In the genomic region with DNA sequence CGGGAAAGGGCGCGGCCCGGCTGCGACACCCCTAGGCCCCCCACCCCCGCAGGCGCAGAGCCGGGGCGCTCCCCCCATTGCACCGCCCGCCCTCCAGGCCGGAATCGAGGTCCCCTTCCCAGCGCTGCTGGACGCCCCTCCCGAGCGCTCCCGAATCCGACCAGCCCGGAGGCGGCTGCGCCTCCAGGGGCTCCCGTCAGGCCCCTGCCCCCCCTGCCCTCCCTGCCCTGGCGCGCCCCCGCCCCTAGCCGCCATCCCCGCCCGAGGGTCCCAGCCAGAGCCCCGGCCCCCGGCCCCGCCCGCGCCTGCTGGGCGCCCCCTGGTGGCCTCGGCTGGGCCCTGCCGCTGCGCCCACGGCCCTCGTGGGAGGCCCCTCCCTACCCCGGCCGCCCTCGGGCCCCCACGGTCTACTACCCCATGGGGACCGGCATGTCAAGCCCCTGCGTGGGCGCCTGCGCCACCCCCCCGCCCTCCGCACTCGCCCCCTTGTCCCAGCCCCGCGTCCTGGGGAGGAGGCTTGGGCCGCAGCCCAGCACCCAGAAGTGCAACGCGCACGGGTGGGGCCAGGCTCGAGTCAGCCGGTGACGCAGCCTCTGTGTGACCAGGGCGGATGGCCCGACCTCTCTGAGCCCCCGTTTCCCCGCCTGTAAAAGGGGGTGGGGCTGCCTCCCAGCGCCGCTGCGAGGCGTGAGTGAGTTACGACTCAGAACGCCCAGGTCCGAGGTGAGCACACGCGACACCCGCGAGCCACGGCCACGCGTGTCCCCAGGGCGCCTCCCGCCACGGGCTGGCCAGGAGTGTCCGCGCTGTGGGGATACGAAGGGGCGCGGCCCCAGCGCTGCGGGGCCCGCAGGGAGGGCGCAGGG, we compare ENCODE assay signal across 8 cellular contexts.
DNase-seq lines count a peak whose midpoint lies in the region; ATAC-seq and TF ChIP-seq lines count a peak whose summit lies in the region.

No MANE protein-coding gene starts in this region.

- H3K27ac Mint-ChIP-seq in natural killer cell treated with Interleukin-12 subunit alpha and Interleukin-12 subunit beta and Interleukin-15 and Interleukin-18, amount 100 ng/mL, for 72 hours, result no peak overlapping the region
- peak overlapping the region in 1 of 2 donors; percentile 42 for H3K27ac Mint-ChIP-seq in stimulated activated naive CD8-positive, alpha-beta T cell treated with anti-CD3 and anti-CD28 coated beads, Interleukin-15, amount 100 ng/mL, for 72 hours

- peak; percentile 65 to 66 for ATAC-seq in activated T-cell treated with anti-CD3 and anti-CD28 coated beads, Interleukin-2, amount 50 U/mL, for 4 hours
- ATAC-seq in natural killer cell treated with Interleukin-12 subunit alpha and Interleukin-12 subunit beta and Interleukin-15 and Interleukin-18, amount 100 ng/mL, for 72 hours, result peak; percentile 71 to 74
- peak; percentile 72 for ATAC-seq in stimulated activated naive CD8-positive, alpha-beta T cell treated with anti-CD3 and anti-CD28 coated beads, Interleukin-15, amount 100 ng/mL, for 72 hours
- no peak for ATAC-seq in GM21576 (IDR thresholded peaks at IDR 0.05; ENCODE audit: unreplicated experiment)

- H3K4me3 ChIP-seq in PC-9, result peak overlapping the region; percentile 64

- H3K79me2 ChIP-seq in PC-9 (ENCODE audit: low read depth), result no peaks in the 10 kb centered on the region

- H3K4me1 ChIP-seq in PC-9 (replicated peaks; ENCODE audit: insufficient read depth), result peaks cover 13% of the 10 kb centered on the region; the same call in 1 of the 2 replicates

- POLR2A ChIA-PET in PC-9 (lab: Charles Lee; ENCODE audit: unreplicated experiment), result interaction anchor here (0.7 kb wide), 1 partner anchor 278 kb away, joined by 5 read pairs; no protein-coding TSS in a partner anchor

- H3K4me2 ChIP-seq in PC-9, result peak overlapping the region; percentile 90

- H3K9me2 ChIP-seq in PC-9 (ENCODE audit: insufficient read depth), result no peaks in the 10 kb centered on the region

- H3K36me3 ChIP-seq in PC-9 (ENCODE audit: low read depth), result no peaks in the 10 kb centered on the region

- H3K36me3 Mint-ChIP-seq in activated T-cell treated with anti-CD3 and anti-CD28 coated beads, Interleukin-2, amount 50 U/mL, for 4 hours (ENCODE audit: insufficient read depth), result no peaks in the 10 kb centered on the region
- H3K36me3 Mint-ChIP-seq in natural killer cell treated with Interleukin-12 subunit alpha and Interleukin-12 subunit beta and Interleukin-15 and Interleukin-18, amount 100 ng/mL, for 72 hours, result no peaks in the 10 kb centered on the region

- H3K9me3 ChIP-seq in PC-9 (ENCODE audit: insufficient read depth, low read depth), result no peaks in the 10 kb centered on the region

- H3K9me3 Mint-ChIP-seq in activated T-cell treated with anti-CD3 and anti-CD28 coated beads, Interleukin-2, amount 50 U/mL, for 4 hours, result no peaks in the 10 kb centered on the region
- no peaks in the 10 kb centered on the region for H3K9me3 Mint-ChIP-seq in natural killer cell treated with Interleukin-12 subunit alpha and Interleukin-12 subunit beta and Interleukin-15 and Interleukin-18, amount 100 ng/mL, for 72 hours
- no peaks in the 10 kb centered on the region for H3K9me3 Mint-ChIP-seq in stimulated activated naive CD8-positive, alpha-beta T cell treated with anti-CD3 and anti-CD28 coated beads, Interleukin-15, amount 100 ng/mL, for 72 hours

- no peaks in the 10 kb centered on the region for H3K27me3 Mint-ChIP-seq in activated T-cell treated with anti-CD3 and anti-CD28 coated beads, Interleukin-2, amount 50 U/mL, for 4 hours (ENCODE audit: low read depth)
- H3K27me3 Mint-ChIP-seq in natural killer cell treated with Interleukin-12 subunit alpha and Interleukin-12 subunit beta and Interleukin-15 and Interleukin-18, amount 100 ng/mL, for 72 hours, result no peaks in the 10 kb centered on the region
- H3K27me3 Mint-ChIP-seq in stimulated activated naive CD8-positive, alpha-beta T cell treated with anti-CD3 and anti-CD28 coated beads, Interleukin-15, amount 100 ng/mL, for 72 hours, result no peaks in the 10 kb centered on the region

- H3K27ac ChIP-seq in PC-9, result no peak overlapping the region

- peaks cover 4% of the 10 kb centered on the region for H3K4me1 Mint-ChIP-seq in activated T-cell treated with anti-CD3 and anti-CD28 coated beads, Interleukin-2, amount 50 U/mL, for 4 hours (ENCODE audit: low read depth)
- H3K4me1 Mint-ChIP-seq in natural killer cell treated with Interleukin-12 subunit alpha and Interleukin-12 subunit beta and Interleukin-15 and Interleukin-18, amount 100 ng/mL, for 72 hours (ENCODE audit: low read depth in 2 of 2), result peaks cover 4 to 6% of the 10 kb centered on the region in 2 donors
- H3K4me1 Mint-ChIP-seq in stimulated activated naive CD8-positive, alpha-beta T cell treated with anti-CD3 and anti-CD28 coated beads, Interleukin-15, amount 100 ng/mL, for 72 hours, result peaks cover 8% of the 10 kb centered on the region

- peaks cover 19% of the 10 kb centered on the region for H3F3A ChIP-seq in PC-9 (ENCODE audit: insufficient read depth, low read depth)

- no peaks in the 10 kb centered on the region for H4K20me1 ChIP-seq in PC-9 (ENCODE audit: insufficient read depth)

- peak overlapping the region; percentile 71 for H3K4me3 Mint-ChIP-seq in activated T-cell treated with anti-CD3 and anti-CD28 coated beads, Interleukin-2, amount 50 U/mL, for 4 hours
- peak overlapping the region; percentile 58 for H3K4me3 Mint-ChIP-seq in natural killer cell treated with Interleukin-12 subunit alpha and Interleukin-12 subunit beta and Interleukin-15 and Interleukin-18, amount 100 ng/mL, for 72 hours
- H3K4me3 Mint-ChIP-seq in stimulated activated naive CD8-positive, alpha-beta T cell treated with anti-CD3 and anti-CD28 coated beads, Interleukin-15, amount 100 ng/mL, for 72 hours, result peak overlapping the region; percentile 78 to 83

- no TSS peak for BruUV-seq in PC-9 (replicated peaks; lab: Mats Ljungman, UMichigan)

- peaks cover 14% of the 10 kb centered on the region; the same call in 1 of the 2 replicates for H3K27me3 ChIP-seq in PC-9 (ENCODE audit: insufficient read depth, low read depth)

- TF ChIP-seq CTCF in PC-9 (conservative IDR thresholded peaks at IDR 0.05), result peak; percentile 63

- CTCF ChIA-PET in PC-9 (lab: Charles Lee), result no interaction called here

- intact Hi-C loops in PC-9 (cut with micrococcal nuclease; ENCODE audit: unreplicated experiment), result no loop called here

- DNase-seq in NK-92 treated with Interleukin-12 subunit alpha and Interleukin-12 subunit beta, amount 100 ng/mL, for 24 hours (lab: John Stamatoyannopoulos, UW), result peak; percentile 58
- DNase-seq in NK-92 (lab: John Stamatoyannopoulos, UW; ENCODE audit: unreplicated experiment) (no peak), PC-9 (peak in 1 of 2 experiments; percentile 58), fibroblast of gingiva (ENCODE audit: low read depth) (peak; percentile 77)
- DNase-seq in activated T-cell treated with anti-CD3 and anti-CD28 coated beads, Interleukin-2, amount 50 U/mL, for 4 hours, result peak; percentile 68
- peak; percentile 82 for DNase-seq in natural killer cell treated with Interleukin-12 subunit alpha and Interleukin-12 subunit beta and Interleukin-15 and Interleukin-18, amount 100 ng/mL, for 72 hours (ENCODE audit: low spot score)
- DNase-seq in stimulated activated naive CD8-positive, alpha-beta T cell treated with anti-CD3 and anti-CD28 coated beads, Interleukin-15, amount 100 ng/mL, for 72 hours, result peak; percentile 77 to 80

- peak overlapping the region; percentile 87 for H2AFZ ChIP-seq in PC-9
